ENCODE assay signal across 9 cellular contexts in the genomic region with DNA sequence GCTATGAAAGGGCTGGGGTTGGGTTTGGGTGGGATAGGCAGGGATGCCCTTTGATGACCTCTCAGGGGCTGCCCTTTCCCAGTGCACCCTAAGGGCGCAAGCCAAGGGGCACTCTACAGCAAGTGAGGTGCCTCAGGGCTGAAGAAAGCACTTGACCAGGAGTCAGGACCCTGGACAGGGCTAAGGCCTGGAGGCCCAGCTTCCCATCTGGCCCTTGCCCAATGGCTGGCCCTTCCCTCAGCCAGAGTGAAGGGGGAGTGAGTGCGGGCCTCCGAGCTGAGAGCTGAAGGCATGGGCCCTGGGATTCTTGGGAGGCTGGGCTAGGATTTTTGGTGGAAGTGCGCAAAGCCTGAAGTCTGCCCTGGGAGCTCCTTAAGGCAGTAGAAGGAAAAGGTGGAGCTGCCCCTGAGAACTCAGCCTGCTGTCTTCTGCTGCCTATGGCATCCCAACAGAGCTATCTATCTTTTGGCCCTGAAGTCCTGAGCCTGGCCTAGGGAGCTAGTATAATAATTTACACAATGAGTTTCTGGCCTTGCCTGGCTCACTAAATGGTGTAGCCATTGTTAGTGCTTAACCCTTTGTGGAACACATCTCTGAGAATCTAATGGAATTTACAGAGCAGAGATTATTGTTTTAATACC. TPM values are rescaled to one million over a fixed set of nuclear protein-coding genes. Genes with fewer than 3 reads are reported as not detected.
DNase-seq lines count a peak whose midpoint lies in the region; ATAC-seq, FAIRE-seq and TF ChIP-seq lines count a peak whose summit lies in the region.
"Had no signal": no experiment of that assay in that cellular context is flagged by ENCODE, and none has a peak within 500 bp of the region (broad histone marks: within the 10 kb centered on the region; RNA-seq: fewer than 3 reads in every experiment).

No MANE protein-coding gene starts in this region.

- H3K4me1 Mint-ChIP-seq in endodermal cell = peaks cover 29% of the 10 kb centered on the region

- ATAC-seq in pancreas (peak; percentile 83 to 96 (median 91)), gastroesophageal sphincter (no peak)
- ATAC-seq: activated naive CD4-positive, alpha-beta T cell treated with anti-CD3 and anti-CD28 coated beads, Interleukin-2, amount 50 U/mL, for 72 hours had no signal

- TF ChIP-seq EP300 in gastroesophageal sphincter (IDR thresholded peaks at IDR 0.05) = no peak

- intact Hi-C loops in pancreas (cut with DNase I) = no loop called here

- H3K9me3 ChIP-seq in endodermal cell (ENCODE audit: control insufficient read depth, low read length) (no peaks in the 10 kb centered on the region), pancreas (no peaks in the 10 kb centered on the region), gastroesophageal sphincter (no peaks in the 10 kb centered on the region)
- H3K9me3 ChIP-seq: tibial nerve had no signal

- no peak overlapping the region for H3K27ac Mint-ChIP-seq in endodermal cell

- TF ChIP-seq POLR2A in NB4 (IDR thresholded peaks at IDR 0.05; ENCODE audit: extremely low read depth, insufficient read length) (no peak), gastroesophageal sphincter (IDR thresholded peaks at IDR 0.05) (no peak)

- no peak overlapping the region for H3K27ac ChIP-seq in endodermal cell (ENCODE audit: low read depth, low read length)
- H3K27ac ChIP-seq in pancreas = no peak overlapping the region
- no peak overlapping the region for H3K27ac ChIP-seq in gastroesophageal sphincter
- H3K27ac ChIP-seq: tibial nerve had no signal

- H3K27me3 Mint-ChIP-seq in endodermal cell (ENCODE audit: insufficient read depth) = no peaks in the 10 kb centered on the region

- no peak overlapping the region for H3K4me3 Mint-ChIP-seq in endodermal cell

- H3K9me3 Mint-ChIP-seq in endodermal cell = no peaks in the 10 kb centered on the region
- H3K9me3 Mint-ChIP-seq: activated naive CD4-positive, alpha-beta T cell treated with anti-CD3 and anti-CD28 coated beads, Interleukin-2, amount 50 U/mL, for 72 hours had no signal

- H3K27me3 ChIP-seq in endodermal cell (ENCODE audit: control insufficient read depth, insufficient read depth, low read length, poor library complexity, severe bottlenecking) (no peaks in the 10 kb centered on the region), pancreas (no peaks in the 10 kb centered on the region), gastroesophageal sphincter (no peaks in the 10 kb centered on the region)
- H3K27me3 ChIP-seq: tibial nerve had no signal

- peaks cover 7% of the 10 kb centered on the region for H3K4me1 ChIP-seq in endodermal cell (ENCODE audit: control insufficient read depth, insufficient read depth, low read length)
- peaks cover 0 to 2% (median 0%) of the 10 kb centered on the region in 3 donors for H3K4me1 ChIP-seq in pancreas
- peaks cover 0 to 59% (median 14%) of the 10 kb centered on the region in 3 donors for H3K4me1 ChIP-seq in gastroesophageal sphincter

- H3K36me3 ChIP-seq in endodermal cell (ENCODE audit: control insufficient read depth, insufficient read depth, low read length) (peaks cover 29% of the 10 kb centered on the region), pancreas (peaks cover 4 to 51% (median 31%) of the 10 kb centered on the region in 3 donors), gastroesophageal sphincter (peaks cover 0 to 97% of the 10 kb centered on the region in 2 donors)

- H3K36me3 Mint-ChIP-seq in endodermal cell (ENCODE audit: low read depth) = peaks cover 65% of the 10 kb centered on the region

- TF ChIP-seq CTCF in GM10266 (IDR thresholded peaks at IDR 0.05; ENCODE audit: control insufficient read depth, insufficient read depth, low read depth, missing control alignments) = no peak
- no peak for TF ChIP-seq CTCF in NB4 (IDR thresholded peaks at IDR 0.05; ENCODE audit: low read depth, low read length)
- TF ChIP-seq CTCF in endodermal cell (conservative IDR thresholded peaks at IDR 0.05) = no peak
- no peak for TF ChIP-seq CTCF in pancreas (IDR thresholded peaks at IDR 0.05)
- no peak for TF ChIP-seq CTCF in gastroesophageal sphincter (IDR thresholded peaks at IDR 0.05)

- 83 to 90% methylated on average over 1 to 4 of the region's 4 CpGs for WGBS in endodermal cell (ENCODE audit: insufficient coverage in 1 of 2, insufficient read length in 1 of 2), 2 experiments
- WGBS in pancreas, 2 donors = 50 to 55% methylated on average over 4 of the region's 4 CpGs
- WGBS in gastroesophageal sphincter (ENCODE audit: low coverage in 1 of 2), 2 donors = no CpG with 5 or more reads among the region's 4 CpGs

- DNase-seq in GM10266 (ENCODE audit: extremely low spot score) (peak; percentile 42), NB4 (ENCODE audit: low read depth) (peak; percentile 61), endodermal cell (peak; percentile 95), pancreas (peak in 5 of 6 donors; percentile 56 to 88 (median 68)), activated T-cell treated with anti-CD3 and anti-CD28 coated beads for 4 hours (no peak)
- DNase-seq in stimulated activated naive CD4-positive, alpha-beta T cell treated with Interleukin-2 at 50 U/mL for 16 hours (lab: John Stamatoyannopoulos, UW) = no peak

- no peak overlapping the region for H3K9ac ChIP-seq in endodermal cell (ENCODE audit: extremely low read depth, low read length, poor library complexity, severe bottlenecking)

- no peak for FAIRE-seq in pancreas (lab: Jason Lieb, UNC)

- no peak overlapping the region for H3K4me3 ChIP-seq in NB4 (ENCODE audit: low read depth, low read length)
- H3K4me3 ChIP-seq in endodermal cell (ENCODE audit: low read length) = no peak overlapping the region
- H3K4me3 ChIP-seq in pancreas = no peak overlapping the region
- no peak overlapping the region for H3K4me3 ChIP-seq in gastroesophageal sphincter
- H3K4me3 ChIP-seq: tibial nerve had no signal

RNA-seq across cellular contexts. Expression of a gene that starts 16.4 kb away (rescaled TPM):
- total RNA-seq in endodermal cell (10 to 100 TPM; 33.9 to 51.9 TPM), pancreas (10 to 100 TPM; 25.7 to 42.7 (median 27.4) TPM), gastroesophageal sphincter (100 to 1,000 TPM in 2 of 4 donors, 10 to 100 TPM in 2; 46.0 to 113 (median 89.2) TPM)
- polyA plus RNA-seq in endodermal cell (2013, experiment 1 of 2) = 4.3 TPM
- polyA plus RNA-seq in endodermal cell (2013, experiment 2 of 2) = 4.5 TPM
- 10 to 100 TPM in 1 of 2 donors, 1 to 10 TPM in 1; 9.6 to 12.6 TPM for polyA plus RNA-seq in pancreas

Comparison
In these comparisons a context has a peak if more than half of its experiments do, and no peak if none do; other contexts are left out.
1. DNase-seq: peak in GM10266 (single experiment), NB4 (single experiment), endodermal cell (single experiment) and pancreas (5 of 6); none in activated T-cell treated with anti-CD3 and anti-CD28 coated beads for 4 hours (single experiment) and stimulated activated naive CD4-positive, alpha-beta T cell treated with Interleukin-2 at 50 U/mL for 16 hours (single experiment).